ENCODE assay signal across 1 cellular context in genomic region chr17:75617218-75617617, GRCh38.
TF ChIP-seq lines count a peak whose summit lies in the region.

No MANE protein-coding gene starts in this region.

TF ChIP-seq in K562, 482 proteins besides CTCF, POLR2A, EP300 and RAD21:
- TF ChIP-seq NR2C2 (CRISPR knock-in tag; IDR thresholded peaks at IDR 0.05) = no peak
- no peak for TF ChIP-seq NR2C2 (tag; IDR thresholded peaks at IDR 0.05)
- no peak for TF ChIP-seq NR1H2 (CRISPR knock-in tag; IDR thresholded peaks at IDR 0.05)
- 0 out of 2 replicates have a peak, but pooled peaks have one; percentile 10 for TF ChIP-seq POLR2G (IDR thresholded peaks at IDR 0.05; ENCODE audit: low read depth, low read length)
